ENCODE assay signal across 2 cellular contexts in genomic region chr22:24263479-24263878, GRCh38. TPM values are rescaled to one million over a fixed set of nuclear protein-coding genes. Genes with fewer than 3 reads are reported as not detected.
"Had no signal": no experiment of that assay in that cellular context is flagged by ENCODE, and none has a peak within 500 bp of the region (broad histone marks: within the 10 kb centered on the region; RNA-seq: fewer than 3 reads in every experiment).

No MANE protein-coding gene starts in this region.

RNA-seq across cellular contexts. Expression of gene GGT5, which starts 18.6 kb away (rescaled TPM):
- total RNA-seq: M059J had no signal
- polyA plus RNA-seq: IgD-negative memory B cell had no signal
